In the genomic region with DNA sequence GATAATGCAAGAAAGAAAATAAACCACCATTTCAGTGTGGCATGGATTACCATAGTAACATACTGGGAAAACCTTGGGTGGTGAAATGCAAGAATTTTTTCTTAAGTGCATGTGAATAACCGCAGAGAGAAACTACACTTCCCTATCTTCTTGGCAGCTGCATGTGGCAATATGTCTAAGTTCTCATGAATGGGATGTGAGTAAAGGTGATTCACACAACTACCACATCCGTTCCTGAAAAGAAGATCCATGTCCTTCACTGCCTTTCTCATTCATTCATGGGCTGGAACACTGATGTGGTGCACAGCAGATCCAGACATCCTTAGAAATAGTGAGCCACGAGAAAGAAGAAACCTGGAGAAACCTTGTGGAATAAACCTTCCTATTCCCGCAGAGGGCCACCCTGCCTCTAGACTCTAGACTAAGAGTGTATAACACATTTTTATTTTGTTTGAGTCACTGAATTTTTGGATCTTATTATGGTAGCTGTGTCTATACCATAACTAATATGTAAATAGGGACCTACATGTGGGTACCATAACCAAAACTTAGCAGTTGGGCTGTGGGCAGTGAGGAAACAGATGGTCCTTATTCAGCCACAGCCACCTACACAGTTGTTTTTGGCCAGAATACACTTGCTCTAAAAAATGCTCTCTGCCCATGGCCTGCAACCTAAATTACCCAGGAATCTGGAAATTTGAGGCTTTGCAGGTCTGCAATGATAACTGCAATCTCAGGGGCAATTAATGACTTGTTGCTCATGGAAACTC, we compare ENCODE assay signal across 11 cellular contexts.
DNase-seq lines count a peak whose midpoint lies in the region; ATAC-seq and TF ChIP-seq lines count a peak whose summit lies in the region.
"Had no signal": no experiment of that assay in that cellular context is flagged by ENCODE, and none has a peak within 500 bp of the region (broad histone marks: within the 10 kb centered on the region; RNA-seq: fewer than 3 reads in every experiment).

No MANE protein-coding gene starts in this region.

- H4K20me1 ChIP-seq in OCI-LY7 (ENCODE audit: insufficient read depth, low read length) = no peaks in the 10 kb centered on the region

- H3K27ac ChIP-seq in OCI-LY7 (ENCODE audit: low read depth, low read length, poor library complexity, severe bottlenecking) = no peak overlapping the region
- H3K27ac ChIP-seq: esophagus muscularis mucosa, KMS-11, right atrium auricular region had no signal

- H2AFZ ChIP-seq in OCI-LY7 (ENCODE audit: low read length) = no peak overlapping the region

- no TSS peak for BruUV-seq in OCI-LY7 (replicated peaks; lab: Mats Ljungman, UMichigan)

- no peak for TF ChIP-seq CTCF in OCI-LY7 (conservative IDR thresholded peaks at IDR 0.05; ENCODE audit: low read length)

- no peaks in the 10 kb centered on the region for H3K9me2 ChIP-seq in OCI-LY7 (ENCODE audit: insufficient read depth, low read length)

- CTCF ChIA-PET in OCI-LY7 (lab: Charles Lee; ENCODE audit: unreplicated experiment) = no interaction called here

- POLR2A ChIA-PET in OCI-LY7 (lab: Charles Lee) = no interaction called here

- H3K79me2 ChIP-seq in OCI-LY7 (ENCODE audit: insufficient read depth, low read depth, low read length) = no peaks in the 10 kb centered on the region

- no peak overlapping the region for H3K4me2 ChIP-seq in OCI-LY7 (ENCODE audit: low read length)
- H3K4me2 ChIP-seq: KMS-11 had no signal

- no peaks in the 10 kb centered on the region for H3K9me3 ChIP-seq in OCI-LY7 (ENCODE audit: low read length)
- H3K9me3 ChIP-seq: esophagus muscularis mucosa, right atrium auricular region had no signal

- H3K4me3 ChIP-seq in OCI-LY7 (ENCODE audit: low read depth, low read length, poor library complexity, severe bottlenecking) = no peak overlapping the region
- H3K4me3 ChIP-seq: esophagus muscularis mucosa, right atrium auricular region had no signal

- no peaks in the 10 kb centered on the region for H3K36me3 ChIP-seq in OCI-LY7 (ENCODE audit: insufficient read depth, low read length)
- H3K36me3 ChIP-seq: esophagus muscularis mucosa, right atrium auricular region had no signal

- intact Hi-C loops in OCI-LY7 (cut with micrococcal nuclease; ENCODE audit: unreplicated experiment) = no loop called here

- H3K4me1 ChIP-seq in OCI-LY7 (ENCODE audit: insufficient read depth, low read length, poor library complexity, severe bottlenecking) = no peaks in the 10 kb centered on the region
- H3K4me1 ChIP-seq: esophagus muscularis mucosa, right atrium auricular region had no signal

- DNase-seq in SW 1271 (lab: John Stamatoyannopoulos, UW) (peak; percentile 19 to 82), kidney tubule cell (ENCODE audit: low spot score) (peak; percentile 86), activated T-cell treated with anti-CD3 and anti-CD28 coated beads for 4 hours (no peak), OCI-LY7 (ENCODE audit: low spot score) (no peak), iPS-NIHi11 (ENCODE audit: low spot score) (no peak)

- ATAC-seq in GM18519 (IDR thresholded peaks at IDR 0.05; ENCODE audit: low FRiP score, unreplicated experiment) = peak; percentile 52
- ATAC-seq in HG03460 (IDR thresholded peaks at IDR 0.05; ENCODE audit: unreplicated experiment) = peak; percentile 63
- ATAC-seq in GM19035 (IDR thresholded peaks at IDR 0.05; ENCODE audit: unreplicated experiment) = no peak

Comparison
In these comparisons a context has a peak if more than half of its experiments do, and no peak if none do; other contexts are left out.
1. DNase-seq: peak in SW 1271 (2 of 2) and kidney tubule cell (single experiment); none in activated T-cell treated with anti-CD3 and anti-CD28 coated beads for 4 hours (single experiment), OCI-LY7 (single experiment) and iPS-NIHi11 (single experiment).